30 cellular contexts compared by ENCODE assay signal in genomic region chr3:108804956-108805355, GRCh38. TPM values are rescaled to one million over a fixed set of nuclear protein-coding genes. Genes with fewer than 3 reads are reported as not detected.
DNase-seq lines count a peak whose midpoint lies in the region; ATAC-seq and TF ChIP-seq lines count a peak whose summit lies in the region.
"Had no signal": no experiment of that assay in that cellular context is flagged by ENCODE, and none has a peak within 500 bp of the region (broad histone marks: within the 10 kb centered on the region; RNA-seq: fewer than 3 reads in every experiment).

No MANE protein-coding gene starts in this region.

- H3K9me3 Mint-ChIP-seq in activated naive CD4-positive, alpha-beta T cell treated with anti-CD3 and anti-CD28 coated beads, Interleukin-2, amount 50 U/mL, for 24 hours: peaks cover 27% of the 10 kb centered on the region
- H3K9me3 Mint-ChIP-seq in central memory CD8-positive, alpha-beta T cell: peaks cover 20% of the 10 kb centered on the region
- no peaks in the 10 kb centered on the region for H3K9me3 Mint-ChIP-seq in neural progenitor cell
- H3K9me3 Mint-ChIP-seq: nephron progenitor cell had no signal

- TF ChIP-seq POLR2A in HCT116 (IDR thresholded peaks at IDR 0.05; ENCODE audit: borderline replicate concordance, extremely low read depth, insufficient read depth, insufficient read length): no peak

- POLR2A ChIA-PET in HCT116 (lab: Charles Lee): no interaction called here

- no peak for TF ChIP-seq CTCF in HCT116 (IDR thresholded peaks at IDR 0.05 in 2 of 3, conservative IDR thresholded peaks at IDR 0.05 in 1 of 3; ENCODE audit: borderline replicate concordance in 1 of 3, insufficient read depth in 1 of 3, low read depth in 2 of 3, low read length in 2 of 3)
- TF ChIP-seq CTCF in neural progenitor cell (IDR thresholded peaks at IDR 0.05): no peak

- H2AFZ ChIP-seq in HCT116 (ENCODE audit: low read depth, low read length, poor library complexity, severe bottlenecking) (no peak overlapping the region), neural progenitor cell (replicated peaks) (no peak overlapping the region)
- H2AFZ ChIP-seq: parathyroid adenoma had no signal

- H3F3A ChIP-seq in neural progenitor cell (ENCODE audit: low read depth): no peaks in the 10 kb centered on the region

- no peaks in the 10 kb centered on the region for H3K9me3 ChIP-seq in HCT116 (ENCODE audit: control insufficient read depth in 1 of 2, insufficient read depth in 1 of 2, low read depth in 1 of 2, low read length in 2 of 2)
- no peaks in the 10 kb centered on the region for H3K9me3 ChIP-seq in neural progenitor cell (ENCODE audit: low read depth)
- H3K9me3 ChIP-seq: Peyer's patch, right atrium auricular region had no signal

- RAD21 ChIA-PET in HCT116 (lab: Charles Lee; ENCODE audit: low non-redundant PET in 1 of 2, low total read pairs in 2 of 2, uncharacterized antibody in 2 of 2, unreplicated experiment in 2 of 2): no interaction called here

- no peak overlapping the region for H3K4me3 Mint-ChIP-seq in activated naive CD4-positive, alpha-beta T cell treated with anti-CD3 and anti-CD28 coated beads, Interleukin-2, amount 50 U/mL, for 24 hours
- H3K4me3 Mint-ChIP-seq in central memory CD8-positive, alpha-beta T cell: peak overlapping the region; percentile 47
- no peak overlapping the region for H3K4me3 Mint-ChIP-seq in neural progenitor cell
- H3K4me3 Mint-ChIP-seq: nephron progenitor cell had no signal

- no TSS peak for BruUV-seq in HCT116 (replicated peaks; lab: Mats Ljungman, UMichigan)

- no peak overlapping the region for H3K27ac ChIP-seq in HCT116 (ENCODE audit: low read depth, low read length)
- no peak overlapping the region for H3K27ac ChIP-seq in neural progenitor cell
- H3K27ac ChIP-seq: brain microvascular endothelial cell, KMS-11, parathyroid adenoma, right atrium auricular region had no signal

- peak overlapping the region; percentile 64 for H3K27ac Mint-ChIP-seq in activated naive CD4-positive, alpha-beta T cell treated with anti-CD3 and anti-CD28 coated beads, Interleukin-2, amount 50 U/mL, for 24 hours
- H3K27ac Mint-ChIP-seq in central memory CD8-positive, alpha-beta T cell (ENCODE audit: low read depth): peak overlapping the region; percentile 94
- H3K27ac Mint-ChIP-seq in neural progenitor cell: peak overlapping the region; percentile 2
- H3K27ac Mint-ChIP-seq: nephron progenitor cell had no signal

- no peaks in the 10 kb centered on the region for H3K27me3 Mint-ChIP-seq in activated naive CD4-positive, alpha-beta T cell treated with anti-CD3 and anti-CD28 coated beads, Interleukin-2, amount 50 U/mL, for 24 hours
- no peaks in the 10 kb centered on the region for H3K27me3 Mint-ChIP-seq in central memory CD8-positive, alpha-beta T cell
- H3K27me3 Mint-ChIP-seq in neural progenitor cell (ENCODE audit: insufficient read depth, low read depth): peaks cover 2% of the 10 kb centered on the region

- H3K36me3 ChIP-seq in HCT116 (ENCODE audit: control insufficient read depth in 1 of 2, insufficient read depth in 2 of 2, low read length in 2 of 2) (no peaks in the 10 kb centered on the region), neural progenitor cell (no peaks in the 10 kb centered on the region)
- H3K36me3 ChIP-seq: brain microvascular endothelial cell, Peyer's patch, right atrium auricular region, spleen had no signal

- peaks cover 31% of the 10 kb centered on the region for H3K4me1 Mint-ChIP-seq in activated naive CD4-positive, alpha-beta T cell treated with anti-CD3 and anti-CD28 coated beads, Interleukin-2, amount 50 U/mL, for 24 hours
- peaks cover 26% of the 10 kb centered on the region for H3K4me1 Mint-ChIP-seq in central memory CD8-positive, alpha-beta T cell
- peaks cover 10% of the 10 kb centered on the region for H3K4me1 Mint-ChIP-seq in neural progenitor cell
- H3K4me1 Mint-ChIP-seq: nephron progenitor cell had no signal

- H3K27me3 ChIP-seq in HCT116 (ENCODE audit: insufficient read depth, low read length) (no peaks in the 10 kb centered on the region), neural progenitor cell (no peaks in the 10 kb centered on the region)
- H3K27me3 ChIP-seq: brain microvascular endothelial cell, Peyer's patch, right atrium auricular region, spleen had no signal

- ATAC-seq in HCT116: peak; percentile 53
- no peak for ATAC-seq in central memory CD8-positive, alpha-beta T cell (replicated peaks; ENCODE audit: extremely low read depth, poor library complexity, severe bottlenecking)
- ATAC-seq: left ventricle myocardium superior had no signal

- H3K9ac ChIP-seq in HCT116 (ENCODE audit: low read length) (no peak overlapping the region), neural progenitor cell (no peak overlapping the region)
- H3K9ac ChIP-seq: KMS-11, parathyroid adenoma had no signal

- H3K4me3 ChIP-seq in HCT116 (replicated peaks in 1 of 2; ENCODE audit: low read depth in 1 of 2, low read length in 2 of 2): no peak overlapping the region
- no peak overlapping the region for H3K4me3 ChIP-seq in neural progenitor cell
- H3K4me3 ChIP-seq: Peyer's patch, right atrium auricular region, spleen had no signal

- no peak for DNase-seq in activated naive CD4-positive, alpha-beta T cell (lab: John Stamatoyannopoulos, UW)
- no peak for DNase-seq in HCT116 (ENCODE audit: low read depth, low spot score)
- no peak for DNase-seq in central memory CD8-positive, alpha-beta T cell (ENCODE audit: low spot score in 2 of 2)
- no peak for DNase-seq in neural progenitor cell (ENCODE audit: low spot score)
- DNase-seq in T-helper 9 cell: no peak
- no peak for DNase-seq in SW480 (ENCODE audit: low spot score)
- DNase-seq in COR-L47 (lab: John Stamatoyannopoulos, UW): no peak
- DNase-seq: activated CD4-positive, CD25-positive, alpha-beta regulatory T cell treated with anti-CD3 and anti-CD28 coated beads, Interleukin-2, amount 50 U/mL, for 72 hours; amniotic stem cell; brain microvascular endothelial cell; effector CD4-positive, alpha-beta T cell; glutamatergic neuron; islet precursor cell; left ventricle myocardium superior; NCI-H1417 treated with DMSO at 0.1 percent for 48 hours; NCI-H2081 treated with DMSO at 0.1 percent for 48 hours; NCI-H345; NCI-H748 treated with DMSO at 0.1 percent for 48 hours; nephron progenitor cell; SIG-M5; spleen; stimulated activated CD4-positive, alpha-beta T cell treated with anti-CD3 and anti-CD28 coated beads, Interleukin-2, amount 100 ng/mL, for 48 hours had no signal

- H3K4me2 ChIP-seq in HCT116 (ENCODE audit: low read length): peak overlapping the region; percentile 20
- H3K4me2 ChIP-seq in neural progenitor cell: no peak overlapping the region
- H3K4me2 ChIP-seq: KMS-11 had no signal

- H3K4me1 ChIP-seq in HCT116 (ENCODE audit: control insufficient read depth in 1 of 2, insufficient read depth in 2 of 2, low read length in 2 of 2) (peaks cover 0 to 15% of the 10 kb centered on the region in 2 experiments; a peak in 1 of 4 replicates), neural progenitor cell (no peaks in the 10 kb centered on the region)
- H3K4me1 ChIP-seq: parathyroid adenoma, right atrium auricular region had no signal

- no peaks in the 10 kb centered on the region for H3K9me2 ChIP-seq in HCT116 (ENCODE audit: insufficient read depth)

- TF ChIP-seq RAD21 in HCT116 (IDR thresholded peaks at IDR 0.05; ENCODE audit: low read depth): no peak

- peaks cover 3% of the 10 kb centered on the region for H3K36me3 Mint-ChIP-seq in activated naive CD4-positive, alpha-beta T cell treated with anti-CD3 and anti-CD28 coated beads, Interleukin-2, amount 50 U/mL, for 24 hours
- peaks cover 6% of the 10 kb centered on the region for H3K36me3 Mint-ChIP-seq in central memory CD8-positive, alpha-beta T cell (ENCODE audit: insufficient read depth)
- H3K36me3 Mint-ChIP-seq in neural progenitor cell: no peaks in the 10 kb centered on the region

- no peaks in the 10 kb centered on the region for H4K20me1 ChIP-seq in HCT116 (ENCODE audit: insufficient read depth)
- H4K20me1 ChIP-seq in neural progenitor cell (ENCODE audit: low read depth): no peaks in the 10 kb centered on the region

- H3K79me2 ChIP-seq in HCT116 (ENCODE audit: insufficient read depth, low read length) (no peaks in the 10 kb centered on the region), neural progenitor cell (ENCODE audit: low read depth) (no peaks in the 10 kb centered on the region)
- H3K79me2 ChIP-seq: parathyroid adenoma had no signal

- CTCF ChIA-PET in HCT116 (lab: Charles Lee): no interaction called here

- intact Hi-C loops in HCT116 (cut with micrococcal nuclease): no loop called here

TF ChIP-seq in HCT116, 20 proteins besides CTCF, POLR2A, EP300 and RAD21 (continues in another document):
- TF ChIP-seq MAX (IDR thresholded peaks at IDR 0.05) (no peak), JUND (IDR thresholded peaks at IDR 0.05) (no peak), REST (IDR thresholded peaks at IDR 0.05; ENCODE audit: low read depth) (no peak)

RNA-seq across cellular contexts. Expression of gene TRAT1, which starts 17.6 kb away (rescaled TPM):
- not detected for total RNA-seq in HCT116 (2021; ENCODE audit: unreplicated experiment)
- polyA plus RNA-seq in HCT116 (2012): not detected in 2 replicates
- total RNA-seq in neural progenitor cell (ENCODE audit: low replicate concordance): not detected in 2 replicates
- total RNA-seq: epithelial cell of proximal tubule, left ventricle myocardium superior had no signal
- polyA plus RNA-seq: BJ had no signal

RNA-seq across cellular contexts. Expression of gene RETNLB, which starts 47.7 kb away (rescaled TPM):
- total RNA-seq in HCT116 (2021; ENCODE audit: unreplicated experiment) (not detected), neural progenitor cell (ENCODE audit: low replicate concordance) (not detected in 2 replicates)
- polyA plus RNA-seq in HCT116 (2012): not detected in 2 replicates
- total RNA-seq: epithelial cell of proximal tubule, left ventricle myocardium superior, right atrium auricular region, spleen, ureter had no signal
- polyA plus RNA-seq: BJ, spleen had no signal

Comparison
In these comparisons a context has a peak if more than half of its experiments do, and no peak if none do; other contexts are left out.
1. H3K27ac Mint-ChIP-seq: peak in every context shown above with its lines; median percentile 94 in central memory CD8-positive, alpha-beta T cell; 64 in activated naive CD4-positive, alpha-beta T cell treated with anti-CD3 and anti-CD28 coated beads, Interleukin-2, amount 50 U/mL, for 24 hours; 2 in neural progenitor cell.